In the genomic region with DNA sequence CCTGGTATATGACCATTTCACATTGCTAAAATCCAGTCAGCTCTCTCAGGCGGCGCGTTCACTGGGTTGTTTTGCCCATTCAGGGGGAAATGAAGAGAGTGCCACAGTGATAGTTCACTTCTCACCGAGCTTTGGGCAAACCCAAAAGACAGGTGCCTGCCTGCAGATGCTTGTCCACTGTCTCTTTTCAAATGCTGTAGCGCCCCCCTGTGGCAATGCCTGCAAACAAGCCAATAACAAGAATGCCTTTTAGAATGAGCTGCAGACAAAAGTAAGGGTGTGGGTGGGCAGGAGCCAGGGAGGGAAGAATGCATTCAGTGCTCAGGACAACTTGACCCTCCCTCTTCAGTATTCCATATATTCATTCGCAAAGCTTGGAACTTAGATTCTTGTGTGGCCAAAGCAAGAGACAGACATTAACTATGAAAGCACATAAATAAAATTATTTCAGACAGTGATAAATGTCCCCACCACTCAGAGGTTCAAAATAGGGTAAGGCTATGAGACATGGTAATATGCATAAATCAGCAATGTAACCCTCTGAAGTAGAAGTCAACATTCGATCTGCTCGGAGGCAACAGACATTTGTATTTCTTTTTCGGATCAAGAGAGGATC, we compare ENCODE assay signal across 8 cellular contexts.
DNase-seq lines count a peak whose midpoint lies in the region; ATAC-seq and TF ChIP-seq lines count a peak whose summit lies in the region.
"Had no signal": no experiment of that assay in that cellular context is flagged by ENCODE, and none has a peak within 500 bp of the region (broad histone marks: within the 10 kb centered on the region; RNA-seq: fewer than 3 reads in every experiment).

No MANE protein-coding gene starts in this region.

- H3K4me3 ChIP-seq in NB4 (ENCODE audit: low read depth, low read length) (no peak overlapping the region), mammary epithelial cell (replicated peaks in 1 of 3; ENCODE audit: insufficient read depth in 1 of 3, low read depth in 2 of 3, low read length in 3 of 3) (no peak overlapping the region), left lung (no peak overlapping the region)

- TF ChIP-seq CTCF in NB4 (IDR thresholded peaks at IDR 0.05; ENCODE audit: low read depth, low read length) (peak; percentile 95), mammary epithelial cell (conservative IDR thresholded peaks at IDR 0.05 in 1 of 2, IDR thresholded peaks at IDR 0.05 in 1 of 2; ENCODE audit: extremely low read depth in 1 of 2, insufficient read depth in 1 of 2, low read depth in 1 of 2, low read length in 2 of 2) (peak; percentile 63 to 75), left lung (IDR thresholded peaks at IDR 0.05) (peak; percentile 52 to 62)

- dilution Hi-C loops in mammary epithelial cell (cut with HindIII; ENCODE audit: low sequenced_read_pairs): no loop called here

- H3K36me3 Mint-ChIP-seq in T-helper 17 cell (ENCODE audit: low read depth): no peaks in the 10 kb centered on the region

- no peak for TF ChIP-seq POLR2A in NB4 (IDR thresholded peaks at IDR 0.05; ENCODE audit: extremely low read depth, insufficient read length)

- no peaks in the 10 kb centered on the region for H3K27me3 Mint-ChIP-seq in T-helper 17 cell
- H3K27me3 Mint-ChIP-seq: dendritic cell treated with granulocyte-macrophage colony-stimulating factor and Interleukin-4, amounts not matched to agents 40 ng/mL and 50 ng/mL, for 4 days had no signal

- H3K4me2 ChIP-seq in mammary epithelial cell (ENCODE audit: insufficient read depth, low read depth, low read length): no peak overlapping the region

- H3K36me3 ChIP-seq in mammary epithelial cell (ENCODE audit: insufficient read depth, low read length): no peaks in the 10 kb centered on the region
- H3K36me3 ChIP-seq in left lung: no peaks in the 10 kb centered on the region

- in situ Hi-C loops in mammary epithelial cell (cut with MboI; ENCODE audit: low sequenced_read_pairs in 2 of 2): loop anchor here in 1 of 2 donors (25.0 kb wide), 1 partner anchor 906 kb away; a partner anchor contains a TSS

- DNase-seq in GM03348 (ENCODE audit: low spot score) (peak; percentile 79), NB4 (ENCODE audit: low read depth) (peak; percentile 94), T-helper 17 cell (peak in 1 of 3 donors; percentile 17), mammary epithelial cell (peak; percentile 49), left lung (peak; percentile 78 to 84)
- peak; percentile 57 to 62 (median 58) for DNase-seq in stimulated activated CD4-positive, alpha-beta T cell treated with anti-CD3 and anti-CD28 coated beads, TNF-alpha, amount 100 ng/mL, for 48 hours (ENCODE audit: low read depth in 3 of 3)

- H3K79me2 ChIP-seq in mammary epithelial cell (ENCODE audit: insufficient read depth, low read length): peaks cover 25% of the 10 kb centered on the region

- H3K9me3 ChIP-seq in T-helper 17 cell (ENCODE audit: control insufficient read depth, low read length, poor library complexity, severe bottlenecking): no peaks in the 10 kb centered on the region
- H3K9me3 ChIP-seq in mammary epithelial cell (replicated peaks; ENCODE audit: insufficient read depth, low read length): no peaks in the 10 kb centered on the region
- no peaks in the 10 kb centered on the region for H3K9me3 ChIP-seq in left lung

- CTCF ChIA-PET in mammary epithelial cell (lab: Charles Lee; ENCODE audit: low non-redundant PET): interaction anchor here (0.5 to 1.1 kb wide), 8 partner anchors 28 to 898 kb away, joined by 3 to 11 read pairs (median 3); no protein-coding TSS in a partner anchor

- H4K20me1 ChIP-seq in mammary epithelial cell (ENCODE audit: insufficient read depth, low read length): no peaks in the 10 kb centered on the region

- no peak overlapping the region for H3K4me3 Mint-ChIP-seq in T-helper 17 cell
- H3K4me3 Mint-ChIP-seq: dendritic cell treated with granulocyte-macrophage colony-stimulating factor and Interleukin-4, amounts not matched to agents 40 ng/mL and 50 ng/mL, for 4 days had no signal

- H3K9ac ChIP-seq in mammary epithelial cell (ENCODE audit: insufficient read depth, low read length): no peak overlapping the region

- no peak overlapping the region for H3K27ac ChIP-seq in mammary epithelial cell (ENCODE audit: insufficient read depth, low read depth, low read length)
- H3K27ac ChIP-seq in left lung: no peak overlapping the region

- ATAC-seq in T-helper 17 cell: no peak
- peak; percentile 45 for ATAC-seq in left lung
- no peak for ATAC-seq in HG03280 (IDR thresholded peaks at IDR 0.05; ENCODE audit: unreplicated experiment)

- H3K27me3 ChIP-seq in mammary epithelial cell (ENCODE audit: insufficient read depth, low read length) (no peaks in the 10 kb centered on the region), left lung (no peaks in the 10 kb centered on the region)

- peak overlapping the region; percentile 32 for H3K27ac Mint-ChIP-seq in T-helper 17 cell
- H3K27ac Mint-ChIP-seq: dendritic cell treated with granulocyte-macrophage colony-stimulating factor and Interleukin-4, amounts not matched to agents 40 ng/mL and 50 ng/mL, for 4 days had no signal

- WGBS in mammary epithelial cell (ENCODE audit: low coverage, missing lambda C conversion rate): 74% methylated on average over 9 of the region's 9 CpGs

- H3K4me1 Mint-ChIP-seq in T-helper 17 cell: peaks cover 18% of the 10 kb centered on the region

- H2AFZ ChIP-seq in mammary epithelial cell (ENCODE audit: low read depth, low read length): no peak overlapping the region

- H3K4me1 ChIP-seq in mammary epithelial cell (ENCODE audit: insufficient read depth, low read length) (no peaks in the 10 kb centered on the region), left lung (peaks cover 0 to 30% of the 10 kb centered on the region in 2 donors)

- intact Hi-C loops in mammary epithelial cell (cut with micrococcal nuclease): loop anchor here (1.0 to 10.0 kb wide), 6 partner anchors 159 to 897 kb away; a partner anchor contains a TSS
- intact Hi-C loops in left lung (cut with DNase I): no loop called here

- BruUV-seq in mammary epithelial cell (replicated peaks; lab: Mats Ljungman, UMichigan): no TSS peak
